ENCODE assay signal across 8 cellular contexts in genomic region chr12:9447791-9448614, GRCh38.
DNase-seq lines count a peak whose midpoint lies in the region; ATAC-seq and TF ChIP-seq lines count a peak whose summit lies in the region.
"Not testable (repeated sequence)": the region's sequence is repeated elsewhere in the genome, so short reads cannot be mapped to it uniquely, and the experiment has no call there.

No MANE protein-coding gene starts in this region.

- peak overlapping the region; percentile 66 for H3K4me3 ChIP-seq in AG04450 (ENCODE audit: low read depth, low read length)
- H3K4me3 ChIP-seq in breast epithelium = peak overlapping the region; percentile 50 to 82 (median 59)
- H3K4me3 ChIP-seq in smooth muscle cell = peak overlapping the region; percentile 64

- CTCF ChIA-PET in AG04450 (lab: Charles Lee) = not testable (repeated sequence)

- intact Hi-C loops in breast epithelium (cut with DNase I; ENCODE audit: low total_unique reads) = not testable (repeated sequence)

- H3F3A ChIP-seq in smooth muscle cell (ENCODE audit: low read depth) = not testable (repeated sequence)

- peaks cover 25 to 29% of the 10 kb centered on the region in 2 donors for H3K4me1 Mint-ChIP-seq in immature natural killer cell

- TF ChIP-seq POLR2A in breast epithelium (IDR thresholded peaks at IDR 0.05) = not testable (repeated sequence)

- H3K27ac Mint-ChIP-seq in immature natural killer cell = peak overlapping the region; percentile 85 to 91 (median 88)

- not testable (repeated sequence) for H4K20me1 ChIP-seq in smooth muscle cell (ENCODE audit: low read depth)

- H2AFZ ChIP-seq in smooth muscle cell (ENCODE audit: low read depth) = peak overlapping the region; percentile 86

- not testable (repeated sequence) for TF ChIP-seq CTCF in AG04450 (IDR thresholded peaks at IDR 0.05; ENCODE audit: low read depth, low read length); VCaP (conservative IDR thresholded peaks at IDR 0.05); breast epithelium (IDR thresholded peaks at IDR 0.05); smooth muscle cell (IDR thresholded peaks at IDR 0.05; ENCODE audit: borderline replicate concordance, insufficient read depth, poor library complexity, severe bottlenecking)

- H3K36me3 ChIP-seq in breast epithelium; smooth muscle cell (ENCODE audit: low read depth): not testable (repeated sequence)

- H3K27me3 ChIP-seq in AG04450 (ENCODE audit: control insufficient read depth, insufficient read depth, low read length); breast epithelium; smooth muscle cell (ENCODE audit: low read depth): not testable (repeated sequence)

- H3K36me3 Mint-ChIP-seq in immature natural killer cell = not testable (repeated sequence)

- not testable (repeated sequence) for H3K9me3 Mint-ChIP-seq in immature natural killer cell

- POLR2A ChIA-PET in AG04450 (lab: Yijun Ruan, JAX) = not testable (repeated sequence)

- ATAC-seq in GM18907 (IDR thresholded peaks at IDR 0.05; ENCODE audit: unreplicated experiment) = peak; percentile 76
- ATAC-seq in HG03103 (IDR thresholded peaks at IDR 0.05; ENCODE audit: low read depth, unreplicated experiment) = peak; percentile 53

- not testable (repeated sequence) for H3K27me3 Mint-ChIP-seq in immature natural killer cell (ENCODE audit: low read depth in 3 of 3)

- H3K27ac ChIP-seq in AG04450 (ENCODE audit: low read depth, low read length); smooth muscle cell (ENCODE audit: low read depth): not testable (repeated sequence)
- peak overlapping the region; percentile 66 for H3K27ac ChIP-seq in VCaP
- H3K27ac ChIP-seq in breast epithelium = peak overlapping the region; percentile 70 to 72

- not testable (repeated sequence) for H3K9me3 ChIP-seq in AG04450 (ENCODE audit: control insufficient read depth, insufficient read depth, low read length); breast epithelium; smooth muscle cell (replicated peaks; ENCODE audit: low read depth)

- WGBS in smooth muscle cell (ENCODE audit: low lambda C conversion rate) = under 1% methylated on average over 61 of the region's 61 CpGs

- H3K9ac ChIP-seq in smooth muscle cell (ENCODE audit: low read depth) = not testable (repeated sequence)

- H3K4me2 ChIP-seq in smooth muscle cell = peak overlapping the region; percentile 85

- H3K79me2 ChIP-seq in smooth muscle cell (ENCODE audit: low read depth) = not testable (repeated sequence)

- H3K4me3 Mint-ChIP-seq in immature natural killer cell = peak overlapping the region; percentile 97 to 99 (median 98)

- not testable (repeated sequence) for H3K4me1 ChIP-seq in breast epithelium; smooth muscle cell (ENCODE audit: low read depth)

- DNase-seq in AG04450 (ENCODE audit: low read depth, low spot score) (peak; percentile 55), NCI-H2171 treated with DMSO at 0.1 percent for 48 hours (lab: John Stamatoyannopoulos, UW) (peak; percentile 68), breast epithelium (ENCODE audit: low spot score in 2 of 2) (peak; percentile 84 to 87), immature natural killer cell (peak; percentile 89 to 91 (median 89)), smooth muscle cell (lab: John Stamatoyannopoulos, UW; ENCODE audit: unreplicated experiment) (peak; percentile 45)
